3 cellular contexts compared by ENCODE assay signal in the genomic region with DNA sequence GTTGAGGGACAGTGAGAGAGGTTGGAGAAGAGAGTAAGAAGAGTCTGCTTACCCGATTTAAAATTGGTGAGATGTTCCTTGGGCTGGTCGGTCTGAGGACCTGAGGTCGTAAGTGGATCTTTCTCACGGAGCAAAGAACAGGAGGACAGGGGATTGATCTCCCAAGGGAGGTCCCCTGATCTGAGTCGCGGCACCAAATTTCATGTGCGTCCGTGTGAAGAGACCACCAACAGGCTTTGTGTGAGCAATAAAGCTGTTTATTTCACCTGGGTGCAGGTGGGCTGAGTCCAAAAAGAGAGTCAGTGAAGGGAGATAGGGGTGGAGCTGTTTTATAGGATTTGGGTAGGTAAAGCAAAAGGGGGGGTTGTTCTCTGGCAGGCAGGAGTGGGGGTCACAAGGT. TPM values are rescaled to one million over a fixed set of nuclear protein-coding genes. Genes with fewer than 3 reads are reported as not detected.
"Had no signal": no experiment of that assay in that cellular context is flagged by ENCODE, and none has a peak within 500 bp of the region (broad histone marks: within the 10 kb centered on the region; RNA-seq: fewer than 3 reads in every experiment).

No MANE protein-coding gene starts in this region.

RNA-seq across cellular contexts. Expression of gene TRDN, which starts 49.3 kb away (rescaled TPM):
- total RNA-seq: GM23248, HT-29, IMR-90 had no signal
- polyA plus RNA-seq: GM23248, IMR-90 had no signal
